In genomic region chr14:57865450-57866198, GRCh38 we compare ENCODE assay signal across 1 cellular context.
TF ChIP-seq lines count a peak whose summit lies in the region.

SLC35F4 (minus strand) TSS chr14:57866092.

TF ChIP-seq in HCT116, 20 proteins besides CTCF, POLR2A, EP300 and RAD21 (continued from another document):
- TF ChIP-seq REST (IDR thresholded peaks at IDR 0.05; ENCODE audit: low read depth) (peak; percentile 42), EZH2phosphoT487 (IDR thresholded peaks at IDR 0.05; ENCODE audit: borderline replicate concordance) (no peak)
TF ChIP-seq in HCT116: peak in this region for 1.
